8 cellular contexts compared by ENCODE assay signal in genomic region chr1:63327417-63328139, GRCh38. TPM values are rescaled to one million over a fixed set of nuclear protein-coding genes. Genes with fewer than 3 reads are reported as not detected.
A peak's percentile ranks its signal among the peaks of the same experiment; 100 is the strongest.
DNase-seq lines count a peak whose midpoint lies in the region; ATAC-seq lines count a peak whose summit lies in the region.

No MANE protein-coding gene starts in this region.

- peak overlapping the region; percentile 73 to 82 for H3K4me3 Mint-ChIP-seq in activated T-cell treated with anti-CD3 and anti-CD28 coated beads, Interleukin-2, amount 50 U/mL, for 72 hours

- H3K27me3 Mint-ChIP-seq in activated T-cell treated with anti-CD3 and anti-CD28 coated beads, Interleukin-2, amount 50 U/mL, for 72 hours (ENCODE audit: low read depth) = peaks cover 78% of the 10 kb centered on the region

- ATAC-seq in activated T-cell treated with anti-CD3 and anti-CD28 coated beads, Interleukin-2, amount 50 U/mL, for 72 hours (replicated peaks in 1 of 2) = peak; percentile 54

- intact Hi-C loops in head of caudate nucleus (cut with DNase I) = no loop called here

- peaks cover 5 to 8% of the 10 kb centered on the region in 2 donors for H3K36me3 Mint-ChIP-seq in activated T-cell treated with anti-CD3 and anti-CD28 coated beads, Interleukin-2, amount 50 U/mL, for 72 hours (ENCODE audit: insufficient read depth in 2 of 2)

- DNase-seq in activated CD4-positive, alpha-beta T cell treated with anti-CD3 and anti-CD28 coated beads for 48 hours = peak; percentile 78
- DNase-seq in activated CD4-positive, alpha-beta T cell treated with anti-CD3 and anti-CD28 coated beads for 4 hours = no peak
- DNase-seq in HCEC 1CT (peak; percentile 43), NCI-H2171 treated with DMSO at 0.1 percent for 48 hours (lab: John Stamatoyannopoulos, UW) (peak; percentile 50), head of caudate nucleus (peak in 31 of 42 donors; percentile 9 to 78 (median 43)), renal cortical epithelial cell (ENCODE audit: low read depth) (peak; percentile 21), activated gamma-delta T cell (lab: John Stamatoyannopoulos, UW) (no peak)
- peak; percentile 68 to 71 for DNase-seq in activated T-cell treated with anti-CD3 and anti-CD28 coated beads, Interleukin-2, amount 50 U/mL, for 72 hours

- H3K4me1 Mint-ChIP-seq in activated T-cell treated with anti-CD3 and anti-CD28 coated beads, Interleukin-2, amount 50 U/mL, for 72 hours (ENCODE audit: low read depth) = peaks cover 44% of the 10 kb centered on the region

- peak overlapping the region; percentile 81 for H3K27ac Mint-ChIP-seq in activated T-cell treated with anti-CD3 and anti-CD28 coated beads, Interleukin-2, amount 50 U/mL, for 72 hours

- peaks cover 0 to 2% of the 10 kb centered on the region in 2 donors for H3K9me3 Mint-ChIP-seq in activated T-cell treated with anti-CD3 and anti-CD28 coated beads, Interleukin-2, amount 50 U/mL, for 72 hours

RNA-seq across cellular contexts. Expression of gene FOXD3, which starts 5.2 kb away (rescaled TPM):
- total RNA-seq in activated T-cell treated with anti-CD3 and anti-CD28 coated beads, Interleukin-2, amount 50 U/mL, for 72 hours = not detected
- total RNA-seq in renal cortical epithelial cell = not detected in 2 replicates

RNA-seq across cellular contexts. Expression of gene ALG6, which starts 39.8 kb away (rescaled TPM):
- 10 to 100 TPM; 16.7 to 24.7 TPM for total RNA-seq in activated T-cell treated with anti-CD3 and anti-CD28 coated beads, Interleukin-2, amount 50 U/mL, for 72 hours
- 16.7 and 17.7 TPM in 2 replicates for total RNA-seq in renal cortical epithelial cell

Comparison
In these comparisons a context has a peak if more than half of its experiments do, and no peak if none do; other contexts are left out.
1. DNase-seq: peak in activated CD4-positive, alpha-beta T cell treated with anti-CD3 and anti-CD28 coated beads for 48 hours (single experiment), HCEC 1CT (single experiment), NCI-H2171 treated with DMSO at 0.1 percent for 48 hours (single experiment), activated T-cell treated with anti-CD3 and anti-CD28 coated beads, Interleukin-2, amount 50 U/mL, for 72 hours (2 of 2), head of caudate nucleus (31 of 42) and renal cortical epithelial cell (single experiment); none in activated CD4-positive, alpha-beta T cell treated with anti-CD3 and anti-CD28 coated beads for 4 hours (0 of 2) and activated gamma-delta T cell (single experiment).